In the genomic region with DNA sequence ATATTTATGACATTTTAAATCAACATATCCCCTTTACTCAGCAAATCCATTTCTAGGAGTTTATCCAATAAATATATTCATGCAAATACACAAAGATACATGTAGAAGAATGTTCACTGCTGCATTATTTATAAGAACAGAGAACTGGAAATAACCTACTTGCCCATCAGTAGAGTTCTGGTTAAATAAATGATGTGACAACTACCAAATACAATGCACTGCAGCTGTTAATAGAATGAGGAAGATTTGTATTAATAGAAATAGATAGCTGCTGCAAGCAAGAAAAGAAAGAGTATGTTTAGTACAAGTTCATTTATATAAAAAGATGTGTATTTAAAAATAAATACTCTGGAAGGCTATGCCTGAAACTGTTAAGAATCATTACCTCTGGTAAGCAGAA, we compare ENCODE assay signal across 28 cellular contexts.
"Had no signal": no experiment of that assay in that cellular context is flagged by ENCODE, and none has a peak within 500 bp of the region (broad histone marks: within the 10 kb centered on the region; RNA-seq: fewer than 3 reads in every experiment).

No MANE protein-coding gene starts in this region.

- H3K36me3 Mint-ChIP-seq: stimulated activated effector memory CD8-positive, alpha-beta T cell treated with anti-CD3 and anti-CD28 coated beads, Interleukin-12 subunit alpha, Interleukin-12 subunit beta, amount 100 ng/mL, for 72 hours; stimulated activated memory B cell treated with anti-CD40 and anti-IgM and Interleukin-4, amounts not matched to agents 10 μg/mL and 1 μg/mL and 100 μg/mL, for 72 hours; type B pancreatic cell had no signal

- H3K4me1 Mint-ChIP-seq: stimulated activated effector memory CD8-positive, alpha-beta T cell treated with anti-CD3 and anti-CD28 coated beads, Interleukin-12 subunit alpha, Interleukin-12 subunit beta, amount 100 ng/mL, for 72 hours; stimulated activated memory B cell treated with anti-CD40 and anti-IgM and Interleukin-4, amounts not matched to agents 10 μg/mL and 1 μg/mL and 100 μg/mL, for 72 hours; stimulated activated naive B cell treated with anti-CD40 and anti-IgM and Interleukin-4, amounts not matched to agents 10 μg/mL and 1 μg/mL and 100 μg/mL, for 72 hours; stimulated activated naive CD8-positive, alpha-beta T cell treated with anti-CD3 and anti-CD28 coated beads, Interleukin-15, amount 100 ng/mL, for 72 hours had no signal

- DNase-seq: stimulated activated CD4-positive, alpha-beta T cell treated with anti-CD3 and anti-CD28 coated beads, Interleukin-2, amount 100 ng/mL, for 48 hours; stimulated activated CD4-positive, alpha-beta T cell treated with anti-CD3 and anti-CD28 coated beads, Interleukin-4, amount 100 ng/mL, for 1 hour; stimulated activated CD4-positive, alpha-beta T cell treated with anti-CD3 and anti-CD28 coated beads, Interleukin-4, amount 100 ng/mL, for 24 hours; stimulated activated CD4-positive, alpha-beta T cell treated with anti-CD3 and anti-CD28 coated beads, Interleukin-4, amount 100 ng/mL, for 4 hours; stimulated activated CD8-positive, alpha-beta memory T cell treated with anti-CD3 and anti-CD28 coated beads, Interleukin-4, amount 100 ng/mL, for 48 hours; stimulated activated naive B cell treated with anti-CD40 and anti-IgM and Interleukin-4, amounts not matched to agents 10 μg/mL and 1 μg/mL and 100 μg/mL, for 72 hours; stimulated activated naive CD4-positive, alpha-beta T cell; stimulated activated naive CD4-positive, alpha-beta T cell treated with Interleukin-2 at 50 U/mL for 16 hours; stimulated activated naive CD8-positive, alpha-beta T cell treated with anti-CD3 and anti-CD28 coated beads, Interleukin-15, amount 100 ng/mL, for 72 hours; stimulated activated naive CD8-positive, alpha-beta T cell treated with anti-CD3 and anti-CD28 coated beads, Interleukin-15, Interleukin-2, amounts not matched to agents 100 U/mL and 50 U/mL, for 24 hours; stomach; substantia nigra; testis; thyroid gland; tibial artery; transverse colon; trophoblast cell; upper lobe of left lung; upper lobe of right lung; uterus had no signal

- H3K27ac Mint-ChIP-seq: stimulated activated effector memory CD8-positive, alpha-beta T cell treated with anti-CD3 and anti-CD28 coated beads, Interleukin-12 subunit alpha, Interleukin-12 subunit beta, amount 100 ng/mL, for 72 hours; stimulated activated memory B cell treated with anti-CD40 and anti-IgM and Interleukin-4, amounts not matched to agents 10 μg/mL and 1 μg/mL and 100 μg/mL, for 72 hours; stimulated activated naive B cell treated with anti-CD40 and anti-IgM and Interleukin-4, amounts not matched to agents 10 μg/mL and 1 μg/mL and 100 μg/mL, for 72 hours; stimulated activated naive CD8-positive, alpha-beta T cell treated with anti-CD3 and anti-CD28 coated beads, Interleukin-15, amount 100 ng/mL, for 72 hours; stimulated activated naive CD8-positive, alpha-beta T cell treated with anti-CD3 and anti-CD28 coated beads, Interleukin-15, Interleukin-2, amounts not matched to agents 100 ng/mL and 50 ng/mL, for 24 hours; type B pancreatic cell had no signal

- H3K9me3 ChIP-seq: suprapubic skin, testis, thoracic aorta, thyroid gland, upper lobe of right lung, uterus, vagina had no signal

- H3K27me3 Mint-ChIP-seq: type B pancreatic cell had no signal

- H3K36me3 ChIP-seq: stomach, suprapubic skin, thoracic aorta, thyroid gland, tibial nerve, transverse colon, upper lobe of left lung, upper lobe of right lung, uterus, vagina had no signal

- H3K4me1 ChIP-seq: stomach, suprapubic skin, testis, thyroid gland, tibial artery, tibial nerve, transverse colon, upper lobe of left lung, upper lobe of right lung, uterus, vagina had no signal

- H3K27me3 ChIP-seq: stomach, suprapubic skin, testis, thyroid gland, tibial nerve, transverse colon, upper lobe of left lung, upper lobe of right lung, uterus, vagina had no signal

- H3K4me3 ChIP-seq: stomach, suprapubic skin, testis, thoracic aorta, thyroid gland, tibial artery, tibial nerve, transverse colon, upper lobe of left lung, upper lobe of right lung, uterus, vagina had no signal

- H3K4me3 Mint-ChIP-seq: stimulated activated effector memory CD8-positive, alpha-beta T cell treated with anti-CD3 and anti-CD28 coated beads, Interleukin-12 subunit alpha, Interleukin-12 subunit beta, amount 100 ng/mL, for 72 hours; stimulated activated memory B cell treated with anti-CD40 and anti-IgM and Interleukin-4, amounts not matched to agents 10 μg/mL and 1 μg/mL and 100 μg/mL, for 72 hours; stimulated activated naive B cell treated with anti-CD40 and anti-IgM and Interleukin-4, amounts not matched to agents 10 μg/mL and 1 μg/mL and 100 μg/mL, for 72 hours; stimulated activated naive CD8-positive, alpha-beta T cell treated with anti-CD3 and anti-CD28 coated beads, Interleukin-15, amount 100 ng/mL, for 72 hours; stimulated activated naive CD8-positive, alpha-beta T cell treated with anti-CD3 and anti-CD28 coated beads, Interleukin-15, Interleukin-2, amounts not matched to agents 100 ng/mL and 50 ng/mL, for 24 hours; type B pancreatic cell had no signal

- H3K9me3 Mint-ChIP-seq: stimulated activated naive CD8-positive, alpha-beta T cell treated with anti-CD3 and anti-CD28 coated beads, Interleukin-15, Interleukin-2, amounts not matched to agents 100 ng/mL and 50 ng/mL, for 24 hours had no signal

- H3K27ac ChIP-seq: stomach, suprapubic skin, testis, thoracic aorta, thyroid gland, tibial artery, tibial nerve, transverse colon, upper lobe of left lung, upper lobe of right lung, uterus, vagina had no signal
